In the genomic region with DNA sequence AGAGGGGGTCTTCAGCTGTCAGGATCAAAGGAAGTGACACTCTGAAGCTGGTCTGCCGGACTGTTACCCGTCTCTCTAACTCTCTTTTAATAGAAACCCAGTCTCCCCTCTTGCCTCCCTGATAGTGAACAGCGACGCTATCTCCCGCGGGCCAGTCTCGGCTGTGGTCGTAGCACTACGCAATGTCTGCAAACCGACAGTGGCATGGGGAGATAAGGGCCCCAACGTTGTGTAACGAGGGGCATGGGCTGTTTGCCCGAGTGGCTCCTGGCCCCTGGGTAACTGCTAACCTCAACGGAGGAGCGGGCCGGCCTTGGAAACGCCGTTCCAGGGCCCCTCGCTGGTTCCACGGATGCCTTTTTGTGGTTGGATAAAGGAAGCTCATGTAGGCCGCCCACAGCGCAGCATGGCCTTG, we compare ENCODE assay signal across 1 cellular context.
A peak's percentile ranks its signal among the peaks of the same experiment; 100 is the strongest.
TF ChIP-seq lines count a peak whose summit lies in the region.

No MANE protein-coding gene starts in this region.

TF ChIP-seq in K562, 482 proteins besides CTCF, POLR2A, EP300 and RAD21 (continued from another document and continues in another):
- TF ChIP-seq, protein P1, sequence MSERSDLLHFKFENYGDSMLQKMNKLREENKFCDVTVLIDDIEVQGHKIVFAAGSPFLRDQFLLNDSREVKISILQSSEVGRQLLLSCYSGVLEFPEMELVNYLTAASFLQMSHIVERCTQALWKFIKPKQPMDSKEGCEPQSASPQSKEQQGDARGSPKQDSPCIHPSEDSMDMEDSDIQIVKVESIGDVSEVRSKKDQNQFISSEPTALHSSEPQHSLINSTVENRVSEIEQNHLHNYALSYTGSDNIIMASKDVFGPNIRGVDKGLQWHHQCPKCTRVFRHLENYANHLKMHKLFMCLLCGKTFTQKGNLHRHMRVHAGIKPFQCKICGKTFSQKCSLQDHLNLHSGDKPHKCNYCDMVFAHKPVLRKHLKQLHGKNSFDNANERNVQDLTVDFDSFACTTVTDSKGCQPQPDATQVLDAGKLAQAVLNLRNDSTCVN (CRISPR knock-in tag; IDR thresholded peaks at IDR 0.05) = no peak
- no peak for TF ChIP-seq POLR3G (IDR thresholded peaks at IDR 0.05; ENCODE audit: extremely low read depth, insufficient read length, insufficient replicate concordance)
- TF ChIP-seq HCFC1 (IDR thresholded peaks at IDR 0.05; ENCODE audit: low read depth, low read length) = no peak
- no peak for TF ChIP-seq ZNF436 (CRISPR knock-in tag; IDR thresholded peaks at IDR 0.05)
- TF ChIP-seq CXXC5 (CRISPR knock-in tag; IDR thresholded peaks at IDR 0.05) = peak; percentile 76
- TF ChIP-seq ZNF584 (CRISPR knock-in tag; IDR thresholded peaks at IDR 0.05; ENCODE audit: low read depth) = peak; percentile 48; the same call in 1 of the 2 replicates
- TF ChIP-seq SMC3 (conservative IDR thresholded peaks at IDR 0.05; ENCODE audit: insufficient read depth, low read depth, low read length) = no peak
- TF ChIP-seq RBM34 (IDR thresholded peaks at IDR 0.05; ENCODE audit: borderline replicate concordance, insufficient read depth, low read length) = no peak
- TF ChIP-seq, protein P2, sequence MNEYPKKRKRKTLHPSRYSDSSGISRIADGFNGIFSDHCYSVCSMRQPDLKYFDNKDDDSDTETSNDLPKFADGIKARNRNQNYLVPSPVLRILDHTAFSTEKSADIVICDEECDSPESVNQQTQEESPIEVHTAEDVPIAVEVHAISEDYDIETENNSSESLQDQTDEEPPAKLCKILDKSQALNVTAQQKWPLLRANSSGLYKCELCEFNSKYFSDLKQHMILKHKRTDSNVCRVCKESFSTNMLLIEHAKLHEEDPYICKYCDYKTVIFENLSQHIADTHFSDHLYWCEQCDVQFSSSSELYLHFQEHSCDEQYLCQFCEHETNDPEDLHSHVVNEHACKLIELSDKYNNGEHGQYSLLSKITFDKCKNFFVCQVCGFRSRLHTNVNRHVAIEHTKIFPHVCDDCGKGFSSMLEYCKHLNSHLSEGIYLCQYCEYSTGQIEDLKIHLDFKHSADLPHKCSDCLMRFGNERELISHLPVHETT (CRISPR knock-in tag; conservative IDR thresholded peaks at IDR 0.05 in 1 of 2, IDR thresholded peaks at IDR 0.05 in 1 of 2) = peak in 1 of 2 experiments; percentile 69; a peak in 2 of 4 replicates
- no peak for TF ChIP-seq ZNF3 (CRISPR knock-in tag; IDR thresholded peaks at IDR 0.05)
- TF ChIP-seq MEF2A (IDR thresholded peaks at IDR 0.05; ENCODE audit: control insufficient read depth, low read depth, low read length) = 0 out of 2 replicates have a peak, but pooled peaks have one; percentile 16
- 0 out of 2 replicates have a peak, but pooled peaks have one; percentile 17 for TF ChIP-seq NFE2 (IDR thresholded peaks at IDR 0.05; ENCODE audit: low read depth)
- peak; percentile 93 for TF ChIP-seq MYNN (IDR thresholded peaks at IDR 0.05)
- TF ChIP-seq MYNN (CRISPR knock-in tag; IDR thresholded peaks at IDR 0.05) = no peak
- 0 out of 2 replicates have a peak, but pooled peaks have one; percentile 33 for TF ChIP-seq MEF2D (tag; conservative IDR thresholded peaks at IDR 0.05; ENCODE audit: low read depth)
- TF ChIP-seq MTA2 (IDR thresholded peaks at IDR 0.05; ENCODE audit: low read depth) = peak; percentile 77
- TF ChIP-seq RCOR1 (IDR thresholded peaks at IDR 0.05; ENCODE audit: borderline replicate concordance in 1 of 2, low read depth in 2 of 2, low read length in 2 of 2) = peak in 1 of 2 experiments; percentile 45; a peak in 2 of 4 replicates
- no peak for TF ChIP-seq SMARCB1 (IDR thresholded peaks at IDR 0.05; ENCODE audit: insufficient read length, low read depth)
- peak; percentile 78; the same call in 1 of the 2 replicates for TF ChIP-seq CREB1 (IDR thresholded peaks at IDR 0.05)
- no peak for TF ChIP-seq CREB1 (CRISPR knock-in tag; IDR thresholded peaks at IDR 0.05)
- TF ChIP-seq, protein P3, sequence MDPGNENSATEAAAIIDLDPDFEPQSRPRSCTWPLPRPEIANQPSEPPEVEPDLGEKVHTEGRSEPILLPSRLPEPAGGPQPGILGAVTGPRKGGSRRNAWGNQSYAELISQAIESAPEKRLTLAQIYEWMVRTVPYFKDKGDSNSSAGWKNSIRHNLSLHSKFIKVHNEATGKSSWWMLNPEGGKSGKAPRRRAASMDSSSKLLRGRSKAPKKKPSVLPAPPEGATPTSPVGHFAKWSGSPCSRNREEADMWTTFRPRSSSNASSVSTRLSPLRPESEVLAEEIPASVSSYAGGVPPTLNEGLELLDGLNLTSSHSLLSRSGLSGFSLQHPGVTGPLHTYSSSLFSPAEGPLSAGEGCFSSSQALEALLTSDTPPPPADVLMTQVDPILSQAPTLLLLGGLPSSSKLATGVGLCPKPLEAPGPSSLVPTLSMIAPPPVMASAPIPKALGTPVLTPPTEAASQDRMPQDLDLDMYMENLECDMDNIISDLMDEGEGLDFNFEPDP (CRISPR knock-in tag; IDR thresholded peaks at IDR 0.05) = no peak
- TF ChIP-seq CCNT2 (IDR thresholded peaks at IDR 0.05; ENCODE audit: borderline replicate concordance, extremely low read depth, insufficient read length, low read depth, low read length) = peak; percentile 43
- 0 out of 4 replicates have a peak, but pooled peaks of 1 of the 2 experiments have one; percentile 20 for TF ChIP-seq NONO (IDR thresholded peaks at IDR 0.05; ENCODE audit: low read depth in 2 of 2, low read length in 1 of 2)
- TF ChIP-seq POLR2G (IDR thresholded peaks at IDR 0.05; ENCODE audit: low read depth, low read length) = 0 out of 2 replicates have a peak, but pooled peaks have one; percentile 29
- peak; percentile 52; the same call in 1 of the 2 replicates for TF ChIP-seq ZFX (CRISPR knock-in tag; IDR thresholded peaks at IDR 0.05)
- TF ChIP-seq, protein P4, sequence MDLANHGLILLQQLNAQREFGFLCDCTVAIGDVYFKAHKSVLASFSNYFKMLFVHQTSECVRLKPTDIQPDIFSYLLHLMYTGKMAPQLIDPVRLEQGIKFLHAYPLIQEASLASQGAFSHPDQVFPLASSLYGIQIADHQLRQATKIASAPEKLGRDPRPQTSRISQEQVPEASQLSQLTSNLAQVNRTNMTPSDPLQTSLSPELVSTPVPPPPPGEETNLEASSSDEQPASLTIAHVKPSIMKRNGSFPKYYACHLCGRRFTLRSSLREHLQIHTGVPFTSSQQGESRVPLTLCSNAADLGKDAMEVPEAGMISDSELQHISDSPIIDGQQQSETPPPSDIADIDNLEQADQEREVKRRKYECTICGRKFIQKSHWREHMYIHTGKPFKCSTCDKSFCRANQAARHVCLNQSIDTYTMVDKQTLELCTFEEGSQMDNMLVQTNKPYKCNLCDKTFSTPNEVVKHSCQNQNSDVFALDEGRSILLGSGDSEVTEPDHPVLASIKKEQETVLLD (IDR thresholded peaks at IDR 0.05) = peak; percentile 33; the same call in 1 of the 2 replicates
- TF ChIP-seq SMARCA4 (IDR thresholded peaks at IDR 0.05) = peak; percentile 82
- TF ChIP-seq DPF2 (IDR thresholded peaks at IDR 0.05) = peak; percentile 80
- peak; percentile 90 for TF ChIP-seq ZNF311 (CRISPR knock-in tag; IDR thresholded peaks at IDR 0.05)
- TF ChIP-seq, protein P5, sequence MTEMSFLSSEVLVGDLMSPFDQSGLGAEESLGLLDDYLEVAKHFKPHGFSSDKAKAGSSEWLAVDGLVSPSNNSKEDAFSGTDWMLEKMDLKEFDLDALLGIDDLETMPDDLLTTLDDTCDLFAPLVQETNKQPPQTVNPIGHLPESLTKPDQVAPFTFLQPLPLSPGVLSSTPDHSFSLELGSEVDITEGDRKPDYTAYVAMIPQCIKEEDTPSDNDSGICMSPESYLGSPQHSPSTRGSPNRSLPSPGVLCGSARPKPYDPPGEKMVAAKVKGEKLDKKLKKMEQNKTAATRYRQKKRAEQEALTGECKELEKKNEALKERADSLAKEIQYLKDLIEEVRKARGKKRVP (CRISPR knock-in tag; IDR thresholded peaks at IDR 0.05) = peak; percentile 70; the same call in 1 of the 2 replicates
- TF ChIP-seq ZBTB7A (IDR thresholded peaks at IDR 0.05; ENCODE audit: borderline replicate concordance, control insufficient read depth, low read depth, low read length) = peak; percentile 68; the same call in 1 of the 2 replicates
- TF ChIP-seq, protein P6, sequence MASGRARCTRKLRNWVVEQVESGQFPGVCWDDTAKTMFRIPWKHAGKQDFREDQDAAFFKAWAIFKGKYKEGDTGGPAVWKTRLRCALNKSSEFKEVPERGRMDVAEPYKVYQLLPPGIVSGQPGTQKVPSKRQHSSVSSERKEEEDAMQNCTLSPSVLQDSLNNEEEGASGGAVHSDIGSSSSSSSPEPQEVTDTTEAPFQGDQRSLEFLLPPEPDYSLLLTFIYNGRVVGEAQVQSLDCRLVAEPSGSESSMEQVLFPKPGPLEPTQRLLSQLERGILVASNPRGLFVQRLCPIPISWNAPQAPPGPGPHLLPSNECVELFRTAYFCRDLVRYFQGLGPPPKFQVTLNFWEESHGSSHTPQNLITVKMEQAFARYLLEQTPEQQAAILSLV (tag; IDR thresholded peaks at IDR 0.05) = peak; percentile 37; the same call in 1 of the 2 replicates
- peak; percentile 96 for TF ChIP-seq TCF3 (CRISPR knock-in tag; IDR thresholded peaks at IDR 0.05)
- 0 out of 2 replicates have a peak, but pooled peaks have one; percentile 34 for TF ChIP-seq RBFOX2 (IDR thresholded peaks at IDR 0.05; ENCODE audit: low read depth, low read length)
- TF ChIP-seq, protein P7, sequence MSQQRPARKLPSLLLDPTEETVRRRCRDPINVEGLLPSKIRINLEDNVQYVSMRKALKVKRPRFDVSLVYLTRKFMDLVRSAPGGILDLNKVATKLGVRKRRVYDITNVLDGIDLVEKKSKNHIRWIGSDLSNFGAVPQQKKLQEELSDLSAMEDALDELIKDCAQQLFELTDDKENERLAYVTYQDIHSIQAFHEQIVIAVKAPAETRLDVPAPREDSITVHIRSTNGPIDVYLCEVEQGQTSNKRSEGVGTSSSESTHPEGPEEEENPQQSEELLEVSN (IDR thresholded peaks at IDR 0.05; ENCODE audit: borderline replicate concordance in 1 of 2, extremely low read depth in 1 of 2, insufficient read depth in 1 of 2, insufficient read length in 1 of 2, low read depth in 1 of 2, low read length in 1 of 2, poor library complexity in 1 of 2, severe bottlenecking in 1 of 2) = peak in 1 of 2 experiments; percentile 49
- peak; percentile 48; the same call in 1 of the 2 replicates for TF ChIP-seq MTA3 (IDR thresholded peaks at IDR 0.05; ENCODE audit: borderline replicate concordance)
- peak; percentile 32; the same call in 1 of the 2 replicates for TF ChIP-seq KLF6 (CRISPR knock-in tag; IDR thresholded peaks at IDR 0.05; ENCODE audit: borderline replicate concordance)
- TF ChIP-seq RNF2 (IDR thresholded peaks at IDR 0.05) = peak; percentile 79
- TF ChIP-seq, protein P8, sequence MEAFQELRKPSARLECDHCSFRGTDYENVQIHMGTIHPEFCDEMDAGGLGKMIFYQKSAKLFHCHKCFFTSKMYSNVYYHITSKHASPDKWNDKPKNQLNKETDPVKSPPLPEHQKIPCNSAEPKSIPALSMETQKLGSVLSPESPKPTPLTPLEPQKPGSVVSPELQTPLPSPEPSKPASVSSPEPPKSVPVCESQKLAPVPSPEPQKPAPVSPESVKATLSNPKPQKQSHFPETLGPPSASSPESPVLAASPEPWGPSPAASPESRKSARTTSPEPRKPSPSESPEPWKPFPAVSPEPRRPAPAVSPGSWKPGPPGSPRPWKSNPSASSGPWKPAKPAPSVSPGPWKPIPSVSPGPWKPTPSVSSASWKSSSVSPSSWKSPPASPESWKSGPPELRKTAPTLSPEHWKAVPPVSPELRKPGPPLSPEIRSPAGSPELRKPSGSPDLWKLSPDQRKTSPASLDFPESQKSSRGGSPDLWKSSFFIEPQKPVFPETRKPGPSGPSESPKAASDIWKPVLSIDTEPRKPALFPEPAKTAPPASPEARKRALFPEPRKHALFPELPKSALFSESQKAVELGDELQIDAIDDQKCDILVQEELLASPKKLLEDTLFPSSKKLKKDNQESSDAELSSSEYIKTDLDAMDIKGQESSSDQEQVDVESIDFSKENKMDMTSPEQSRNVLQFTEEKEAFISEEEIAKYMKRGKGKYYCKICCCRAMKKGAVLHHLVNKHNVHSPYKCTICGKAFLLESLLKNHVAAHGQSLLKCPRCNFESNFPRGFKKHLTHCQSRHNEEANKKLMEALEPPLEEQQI (IDR thresholded peaks at IDR 0.05) = no peak
- peak; percentile 74 for TF ChIP-seq ZBTB17 (CRISPR knock-in tag; IDR thresholded peaks at IDR 0.05)
- TF ChIP-seq, protein P9, sequence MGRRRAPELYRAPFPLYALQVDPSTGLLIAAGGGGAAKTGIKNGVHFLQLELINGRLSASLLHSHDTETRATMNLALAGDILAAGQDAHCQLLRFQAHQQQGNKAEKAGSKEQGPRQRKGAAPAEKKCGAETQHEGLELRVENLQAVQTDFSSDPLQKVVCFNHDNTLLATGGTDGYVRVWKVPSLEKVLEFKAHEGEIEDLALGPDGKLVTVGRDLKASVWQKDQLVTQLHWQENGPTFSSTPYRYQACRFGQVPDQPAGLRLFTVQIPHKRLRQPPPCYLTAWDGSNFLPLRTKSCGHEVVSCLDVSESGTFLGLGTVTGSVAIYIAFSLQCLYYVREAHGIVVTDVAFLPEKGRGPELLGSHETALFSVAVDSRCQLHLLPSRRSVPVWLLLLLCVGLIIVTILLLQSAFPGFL (CRISPR knock-in tag; IDR thresholded peaks at IDR 0.05) = no peak
- TF ChIP-seq STAG1 (CRISPR knock-in tag; IDR thresholded peaks at IDR 0.05; ENCODE audit: borderline replicate concordance) = no peak
- no peak for TF ChIP-seq KLF1 (tag; IDR thresholded peaks at IDR 0.05)
- TF ChIP-seq ELF4 (CRISPR knock-in tag; IDR thresholded peaks at IDR 0.05) = 0 out of 2 replicates have a peak, but pooled peaks have one; percentile 34
- peak; percentile 95 for TF ChIP-seq TEAD4 (IDR thresholded peaks at IDR 0.05; ENCODE audit: low read length)
- no peak for TF ChIP-seq TEAD4 (CRISPR knock-in tag; IDR thresholded peaks at IDR 0.05; ENCODE audit: borderline replicate concordance)
- TF ChIP-seq BCOR (IDR thresholded peaks at IDR 0.05) = peak; percentile 71
- peak; percentile 90 for TF ChIP-seq CEBPB (tag; IDR thresholded peaks at IDR 0.05)
- TF ChIP-seq, protein P10, sequence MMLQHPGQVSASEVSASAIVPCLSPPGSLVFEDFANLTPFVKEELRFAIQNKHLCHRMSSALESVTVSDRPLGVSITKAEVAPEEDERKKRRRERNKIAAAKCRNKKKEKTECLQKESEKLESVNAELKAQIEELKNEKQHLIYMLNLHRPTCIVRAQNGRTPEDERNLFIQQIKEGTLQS (IDR thresholded peaks at IDR 0.05) = 0 out of 2 replicates have a peak, but pooled peaks have one; percentile 21
- TF ChIP-seq, protein P10 (CRISPR knock-in tag; conservative IDR thresholded peaks at IDR 0.05) = no peak
- TF ChIP-seq, protein P11, sequence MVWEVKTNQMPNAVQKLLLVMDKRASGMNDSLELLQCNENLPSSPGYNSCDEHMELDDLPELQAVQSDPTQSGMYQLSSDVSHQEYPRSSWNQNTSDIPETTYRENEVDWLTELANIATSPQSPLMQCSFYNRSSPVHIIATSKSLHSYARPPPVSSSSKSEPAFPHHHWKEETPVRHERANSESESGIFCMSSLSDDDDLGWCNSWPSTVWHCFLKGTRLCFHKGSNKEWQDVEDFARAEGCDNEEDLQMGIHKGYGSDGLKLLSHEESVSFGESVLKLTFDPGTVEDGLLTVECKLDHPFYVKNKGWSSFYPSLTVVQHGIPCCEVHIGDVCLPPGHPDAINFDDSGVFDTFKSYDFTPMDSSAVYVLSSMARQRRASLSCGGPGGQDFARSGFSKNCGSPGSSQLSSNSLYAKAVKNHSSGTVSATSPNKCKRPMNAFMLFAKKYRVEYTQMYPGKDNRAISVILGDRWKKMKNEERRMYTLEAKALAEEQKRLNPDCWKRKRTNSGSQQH (CRISPR knock-in tag; IDR thresholded peaks at IDR 0.05) = no peak
- TF ChIP-seq ZFP36 (IDR thresholded peaks at IDR 0.05; ENCODE audit: low read depth, low read length, partially characterized antibody) = peak; percentile 14
